In genomic region chr10:59611048-59611447, GRCh38 we compare ENCODE assay signal across 23 cellular contexts.
"Had no signal": no experiment of that assay in that cellular context is flagged by ENCODE, and none has a peak within 500 bp of the region (broad histone marks: within the 10 kb centered on the region; RNA-seq: fewer than 3 reads in every experiment).

No MANE protein-coding gene starts in this region.

- H3K27me3 ChIP-seq: brain microvascular endothelial cell, left lung, testis, vagina had no signal

- ATAC-seq: activated CD4-positive, CD25-positive, alpha-beta regulatory T cell treated with anti-CD3 and anti-CD28 coated beads, Interleukin-2, amount 50 U/mL, for 24 hours; left lung; sciatic nerve; stimulated activated memory B cell treated with anti-CD40 and anti-IgM and Interleukin-4, amounts not matched to agents 10 μg/mL and 1 μg/mL and 100 μg/mL, for 72 hours had no signal

- H3K4me1 ChIP-seq: left lung, testis, vagina had no signal

- DNase-seq: activated CD4-positive, alpha-beta memory T cell treated with anti-CD3 and anti-CD28 coated beads, Interleukin-2, amount 10 ng/mL, durations not matched to agents 7 days and 5 days; activated CD4-positive, alpha-beta T cell treated with anti-CD3 and anti-CD28 coated beads, Interleukin-2, amount 10 ng/mL, durations not matched to agents 24 days and 14 days; activated effector memory CD4-positive, alpha-beta T cell treated with anti-CD3 and anti-CD28 coated beads, Interleukin-2, amount 50 U/mL, for 16 hours; activated naive CD4-positive, alpha-beta T cell treated with anti-CD3 and anti-CD28 coated beads, Interleukin-2, amount 10 ng/mL, durations not matched to agents 7 days and 5 days; anterior cingulate cortex; brain microvascular endothelial cell; caudate nucleus; effector memory CD4-positive, alpha-beta T cell; foreskin melanocyte; kidney; left lung; naive B cell; nucleus accumbens; posterior cingulate gyrus; stimulated activated CD4-positive, alpha-beta T cell treated with anti-CD3 and anti-CD28 coated beads, Interleukin-15, amount 100 ng/mL, for 24 hours; T1000; testis had no signal

- H3K4me3 ChIP-seq: left lung, lung, smooth muscle cell, testis, vagina had no signal

- H3K4me2 ChIP-seq: smooth muscle cell had no signal

- H3K9me3 ChIP-seq: left lung, testis, vagina had no signal

- H3K36me3 ChIP-seq: brain microvascular endothelial cell, left lung, vagina had no signal

- H3K27ac ChIP-seq: brain microvascular endothelial cell, left lung, testis, vagina had no signal
